Comparison of ENCODE assay signal across 8 cellular contexts in genomic region chr1:83998205-83998598, GRCh38. TPM values are rescaled to one million over a fixed set of nuclear protein-coding genes. Genes with fewer than 3 reads are reported as not detected.
DNase-seq lines count a peak whose midpoint lies in the region; ATAC-seq lines count a peak whose summit lies in the region.

No MANE protein-coding gene starts in this region.

- intact Hi-C loops in dendritic cell treated with granulocyte-macrophage colony-stimulating factor and Interleukin-4, amounts not matched to agents 40 ng/mL and 50 ng/mL, for 4 days (cut with micrococcal nuclease), result no loop called here

- peak overlapping the region; percentile 84 for H3K4me3 Mint-ChIP-seq in dendritic cell treated with granulocyte-macrophage colony-stimulating factor and Interleukin-4, amounts not matched to agents 40 ng/mL and 50 ng/mL, for 4 days
- peak overlapping the region; percentile 87 for H3K4me3 Mint-ChIP-seq in natural killer cell treated with Interleukin-12 subunit alpha and Interleukin-12 subunit beta and Interleukin-15 and Interleukin-18, amount 100 ng/mL, for 72 hours

- peaks cover 8% of the 10 kb centered on the region for H3K4me1 Mint-ChIP-seq in dendritic cell treated with granulocyte-macrophage colony-stimulating factor and Interleukin-4, amounts not matched to agents 40 ng/mL and 50 ng/mL, for 4 days (ENCODE audit: low read depth)
- peaks cover 8 to 10% of the 10 kb centered on the region in 2 donors for H3K4me1 Mint-ChIP-seq in natural killer cell treated with Interleukin-12 subunit alpha and Interleukin-12 subunit beta and Interleukin-15 and Interleukin-18, amount 100 ng/mL, for 72 hours (ENCODE audit: low read depth in 2 of 2)

- H3K9me3 Mint-ChIP-seq in dendritic cell treated with granulocyte-macrophage colony-stimulating factor and Interleukin-4, amounts not matched to agents 40 ng/mL and 50 ng/mL, for 4 days, result no peaks in the 10 kb centered on the region
- no peaks in the 10 kb centered on the region for H3K9me3 Mint-ChIP-seq in natural killer cell treated with Interleukin-12 subunit alpha and Interleukin-12 subunit beta and Interleukin-15 and Interleukin-18, amount 100 ng/mL, for 72 hours

- DNase-seq in Caki2 (ENCODE audit: low read depth) (peak; percentile 10), NCI-H446 (lab: John Stamatoyannopoulos, UW) (peak; percentile 41 to 51), CD1c-positive myeloid dendritic cell (ENCODE audit: extremely low spot score) (no peak)
- DNase-seq in natural killer cell treated with Interleukin-12 subunit alpha and Interleukin-12 subunit beta and Interleukin-15 and Interleukin-18, amount 100 ng/mL, for 72 hours (ENCODE audit: low spot score), result no peak
- no peak for DNase-seq in activated CD8-positive, alpha-beta memory T cell treated with anti-CD3 and anti-CD28 coated beads, Interleukin-2, amount 50 U/mL, for 48 hours

- peaks cover 52% of the 10 kb centered on the region for H3K27me3 Mint-ChIP-seq in dendritic cell treated with granulocyte-macrophage colony-stimulating factor and Interleukin-4, amounts not matched to agents 40 ng/mL and 50 ng/mL, for 4 days
- peaks cover 46 to 65% of the 10 kb centered on the region in 2 donors for H3K27me3 Mint-ChIP-seq in natural killer cell treated with Interleukin-12 subunit alpha and Interleukin-12 subunit beta and Interleukin-15 and Interleukin-18, amount 100 ng/mL, for 72 hours

- peak overlapping the region; percentile 81 for H3K27ac Mint-ChIP-seq in dendritic cell treated with granulocyte-macrophage colony-stimulating factor and Interleukin-4, amounts not matched to agents 40 ng/mL and 50 ng/mL, for 4 days
- peak overlapping the region; percentile 20 to 32 for H3K27ac Mint-ChIP-seq in natural killer cell treated with Interleukin-12 subunit alpha and Interleukin-12 subunit beta and Interleukin-15 and Interleukin-18, amount 100 ng/mL, for 72 hours

- H3K36me3 Mint-ChIP-seq in dendritic cell treated with granulocyte-macrophage colony-stimulating factor and Interleukin-4, amounts not matched to agents 40 ng/mL and 50 ng/mL, for 4 days (ENCODE audit: low read depth), result peaks cover 5% of the 10 kb centered on the region
- no peaks in the 10 kb centered on the region for H3K36me3 Mint-ChIP-seq in natural killer cell treated with Interleukin-12 subunit alpha and Interleukin-12 subunit beta and Interleukin-15 and Interleukin-18, amount 100 ng/mL, for 72 hours

- in situ Hi-C loops in Caki2 (cut with HindIII; ENCODE audit: low pct_unique_long_range_greater_than_20kb, low sequenced_read_pairs), result no loop called here

- ATAC-seq in natural killer cell treated with Interleukin-12 subunit alpha and Interleukin-12 subunit beta and Interleukin-15 and Interleukin-18, amount 100 ng/mL, for 72 hours, result no peak
- ATAC-seq in GM19463 (IDR thresholded peaks at IDR 0.05; ENCODE audit: unreplicated experiment) (no peak), HG02973 (IDR thresholded peaks at IDR 0.05; ENCODE audit: unreplicated experiment) (no peak)

RNA-seq across cellular contexts. Expression of gene TTLL7, which starts 0.7 kb away (rescaled TPM):
- total RNA-seq in Caki2 (2014; rRNA removed; shearing (Covaris generic); ENCODE audit: low replicate concordance), result 0.67 and 20.4 TPM in 2 replicates
- 10 to 100 TPM in 1 of 2 donors, 1 to 10 TPM in 1; 2.5 to 21.3 TPM for total RNA-seq in natural killer cell treated with Interleukin-12 subunit alpha and Interleukin-12 subunit beta and Interleukin-15 and Interleukin-18, amount 100 ng/mL, for 72 hours

Comparison
In these comparisons a context has a peak if more than half of its experiments do, and no peak if none do; other contexts are left out.
1. DNase-seq: peak in Caki2 (single experiment) and NCI-H446 (2 of 2); none in natural killer cell treated with Interleukin-12 subunit alpha and Interleukin-12 subunit beta and Interleukin-15 and Interleukin-18, amount 100 ng/mL, for 72 hours (single experiment), activated CD8-positive, alpha-beta memory T cell treated with anti-CD3 and anti-CD28 coated beads, Interleukin-2, amount 50 U/mL, for 48 hours (single experiment) and CD1c-positive myeloid dendritic cell (single experiment).